16 cellular contexts compared by ENCODE assay signal in the genomic region with DNA sequence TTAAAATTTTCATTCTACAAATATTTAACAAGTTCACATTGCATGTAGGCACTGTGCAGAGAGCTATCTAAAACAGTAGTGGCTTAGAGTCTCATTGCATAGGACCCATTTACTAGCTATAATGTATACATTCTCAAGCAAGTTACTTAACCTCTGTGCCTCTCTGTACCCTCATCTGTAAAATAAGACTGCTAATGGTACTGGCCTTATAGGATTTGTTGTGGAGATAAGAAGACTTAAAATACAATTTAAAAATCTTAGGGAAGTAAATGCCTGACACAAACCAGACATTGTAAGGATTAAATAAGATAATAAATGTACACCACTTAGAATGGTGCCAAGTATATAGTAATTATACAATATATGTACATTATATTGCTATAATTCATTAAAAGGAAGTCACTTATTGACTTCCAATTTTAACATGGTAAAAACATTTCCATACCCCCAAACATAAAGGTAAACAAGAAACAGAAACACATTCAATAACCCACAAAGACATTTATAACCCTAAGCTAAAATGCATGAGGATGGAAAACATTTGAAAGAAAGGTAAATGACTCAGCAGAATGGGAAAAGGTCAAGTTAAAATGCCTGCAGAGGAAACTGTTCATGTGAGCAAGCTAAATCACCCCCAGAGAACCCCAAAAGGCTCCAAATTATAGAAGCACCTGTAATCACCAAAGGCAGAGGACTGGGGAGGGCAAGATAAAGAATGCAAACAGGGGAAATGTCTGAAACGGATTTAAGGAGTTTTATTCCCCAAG. TPM values are rescaled to one million over a fixed set of nuclear protein-coding genes. Genes with fewer than 3 reads are reported as not detected.
DNase-seq lines count a peak whose midpoint lies in the region; TF ChIP-seq lines count a peak whose summit lies in the region.
"Had no signal": no experiment of that assay in that cellular context is flagged by ENCODE, and none has a peak within 500 bp of the region (broad histone marks: within the 10 kb centered on the region; RNA-seq: fewer than 3 reads in every experiment).

No MANE protein-coding gene starts in this region.

- H3K9ac ChIP-seq in muscle layer of colon (ENCODE audit: low read length): no peak overlapping the region

- peak overlapping the region; percentile 1 for H3K27ac Mint-ChIP-seq in activated CD4-positive, alpha-beta memory T cell treated with anti-CD3 and anti-CD28 coated beads, Interleukin-2, amount 10 ng/mL, durations not matched to agents 7 days and 5 days
- H3K27ac Mint-ChIP-seq: CD8-positive, alpha-beta T cell had no signal

- no peak overlapping the region for H3K4me3 Mint-ChIP-seq in activated CD4-positive, alpha-beta memory T cell treated with anti-CD3 and anti-CD28 coated beads, Interleukin-2, amount 10 ng/mL, durations not matched to agents 7 days and 5 days
- H3K4me3 Mint-ChIP-seq: CD8-positive, alpha-beta T cell had no signal

- H3K36me3 ChIP-seq in muscle layer of colon (ENCODE audit: insufficient read depth, low read length): no peaks in the 10 kb centered on the region
- no peaks in the 10 kb centered on the region for H3K36me3 ChIP-seq in HAP-1 (replicated peaks)
- H3K36me3 ChIP-seq: left ventricle myocardium inferior, prostate gland had no signal

- no peak overlapping the region for H3K4me3 ChIP-seq in HL-60 (replicated peaks; ENCODE audit: insufficient read depth, low read length)
- H3K4me3 ChIP-seq in muscle layer of colon (ENCODE audit: low read depth in 1 of 2, low read length in 2 of 2): no peak overlapping the region
- no peak overlapping the region for H3K4me3 ChIP-seq in HAP-1
- H3K4me3 ChIP-seq: left ventricle myocardium inferior, prostate gland had no signal

- H3K9me3 Mint-ChIP-seq in activated CD4-positive, alpha-beta memory T cell treated with anti-CD3 and anti-CD28 coated beads, Interleukin-2, amount 10 ng/mL, durations not matched to agents 7 days and 5 days: no peaks in the 10 kb centered on the region
- H3K9me3 Mint-ChIP-seq: IgD-negative memory B cell had no signal

- in situ Hi-C loops in HAP-1 (cut with MboI; ENCODE audit: low sequenced_read_pairs): no loop called here

- H3K9me3 ChIP-seq in muscle layer of colon (ENCODE audit: low read length) (no peaks in the 10 kb centered on the region), HAP-1 (no peaks in the 10 kb centered on the region)
- H3K9me3 ChIP-seq: left ventricle myocardium inferior, prostate gland had no signal

- no peaks in the 10 kb centered on the region for H3K27me3 ChIP-seq in HL-60 (ENCODE audit: insufficient read depth, poor library complexity, severe bottlenecking)
- no peaks in the 10 kb centered on the region for H3K27me3 ChIP-seq in muscle layer of colon (ENCODE audit: control insufficient read depth in 1 of 2, insufficient read depth in 2 of 2, low read length in 2 of 2)
- H3K27me3 ChIP-seq in HAP-1 (ENCODE audit: low read depth): no peaks in the 10 kb centered on the region

- no peak for TF ChIP-seq CTCF in HL-60 (IDR thresholded peaks at IDR 0.05; ENCODE audit: insufficient read depth, low read length)

- H3K27me3 Mint-ChIP-seq in activated CD4-positive, alpha-beta memory T cell treated with anti-CD3 and anti-CD28 coated beads, Interleukin-2, amount 10 ng/mL, durations not matched to agents 7 days and 5 days: no peaks in the 10 kb centered on the region
- H3K27me3 Mint-ChIP-seq: IgD-negative memory B cell had no signal

- H3K4me1 ChIP-seq in muscle layer of colon (ENCODE audit: insufficient read depth, low read length) (peaks cover 40% of the 10 kb centered on the region), HAP-1 (peaks cover 7% of the 10 kb centered on the region)
- H3K4me1 ChIP-seq: prostate gland had no signal

- peaks cover 61% of the 10 kb centered on the region for H3K4me1 Mint-ChIP-seq in activated CD4-positive, alpha-beta memory T cell treated with anti-CD3 and anti-CD28 coated beads, Interleukin-2, amount 10 ng/mL, durations not matched to agents 7 days and 5 days

- CTCF ChIA-PET in activated CD4-positive, alpha-beta memory T cell treated with anti-CD3 and anti-CD28 coated beads, Interleukin-2, amount 10 ng/mL, durations not matched to agents 7 days and 5 days (lab: Charles Lee): interaction anchor here (1.1 to 1.3 kb wide), 2 partner anchors 83 to 127 kb away, joined by 3 read pairs; no protein-coding TSS in a partner anchor

- DNase-seq in DMS53 (lab: John Stamatoyannopoulos, UW) (peak; percentile 13), DMS53 treated with DMSO at 0.1 percent for 48 hours (lab: John Stamatoyannopoulos, UW; ENCODE audit: unreplicated experiment) (no peak), HL-60 (ENCODE audit: low read depth in 1 of 2, low spot score in 1 of 2) (no peak), HAP-1 (ENCODE audit: low spot score in 2 of 2) (no peak), HCEC 1CT (no peak), HuH-7 (ENCODE audit: low spot score) (no peak)
- no peak for DNase-seq in activated CD4-positive, alpha-beta memory T cell treated with anti-CD3 and anti-CD28 coated beads, Interleukin-2, amount 10 ng/mL, durations not matched to agents 7 days and 5 days
- DNase-seq: CD8-positive, alpha-beta T cell; left ventricle myocardium inferior; NCI-H1417 treated with DMSO at 0.1 percent for 48 hours; NCI-H446; stimulated activated CD4-positive, alpha-beta T cell treated with anti-CD3 and anti-CD28 coated beads, Interleukin-15, amount 100 ng/mL, for 24 hours had no signal

- peaks cover 59% of the 10 kb centered on the region for H3K36me3 Mint-ChIP-seq in activated CD4-positive, alpha-beta memory T cell treated with anti-CD3 and anti-CD28 coated beads, Interleukin-2, amount 10 ng/mL, durations not matched to agents 7 days and 5 days (ENCODE audit: low read depth)

- POLR2A ChIA-PET in activated CD4-positive, alpha-beta memory T cell treated with anti-CD3 and anti-CD28 coated beads, Interleukin-2, amount 10 ng/mL, durations not matched to agents 7 days and 5 days (lab: Charles Lee): interaction anchor here (1.1 to 2.5 kb wide), 4 partner anchors 30 to 85 kb away, joined by 3 to 6 read pairs (median 5); no protein-coding TSS in a partner anchor

- H3K27ac ChIP-seq in HL-60 (replicated peaks) (peak overlapping the region; percentile 32), muscle layer of colon (ENCODE audit: low read depth, low read length) (peak overlapping the region; percentile 48)
- H3K27ac ChIP-seq: 22Rv1, left ventricle myocardium inferior, prostate gland had no signal

RNA-seq across cellular contexts. Expression of a gene that starts 30.8 kb away (rescaled TPM):
- 10 to 100 TPM; 44.5 to 49.9 TPM for total RNA-seq in activated CD4-positive, alpha-beta memory T cell treated with anti-CD3 and anti-CD28 coated beads, Interleukin-2, amount 10 ng/mL, durations not matched to agents 7 days and 5 days
